ENCODE assay signal across 8 cellular contexts in the genomic region with DNA sequence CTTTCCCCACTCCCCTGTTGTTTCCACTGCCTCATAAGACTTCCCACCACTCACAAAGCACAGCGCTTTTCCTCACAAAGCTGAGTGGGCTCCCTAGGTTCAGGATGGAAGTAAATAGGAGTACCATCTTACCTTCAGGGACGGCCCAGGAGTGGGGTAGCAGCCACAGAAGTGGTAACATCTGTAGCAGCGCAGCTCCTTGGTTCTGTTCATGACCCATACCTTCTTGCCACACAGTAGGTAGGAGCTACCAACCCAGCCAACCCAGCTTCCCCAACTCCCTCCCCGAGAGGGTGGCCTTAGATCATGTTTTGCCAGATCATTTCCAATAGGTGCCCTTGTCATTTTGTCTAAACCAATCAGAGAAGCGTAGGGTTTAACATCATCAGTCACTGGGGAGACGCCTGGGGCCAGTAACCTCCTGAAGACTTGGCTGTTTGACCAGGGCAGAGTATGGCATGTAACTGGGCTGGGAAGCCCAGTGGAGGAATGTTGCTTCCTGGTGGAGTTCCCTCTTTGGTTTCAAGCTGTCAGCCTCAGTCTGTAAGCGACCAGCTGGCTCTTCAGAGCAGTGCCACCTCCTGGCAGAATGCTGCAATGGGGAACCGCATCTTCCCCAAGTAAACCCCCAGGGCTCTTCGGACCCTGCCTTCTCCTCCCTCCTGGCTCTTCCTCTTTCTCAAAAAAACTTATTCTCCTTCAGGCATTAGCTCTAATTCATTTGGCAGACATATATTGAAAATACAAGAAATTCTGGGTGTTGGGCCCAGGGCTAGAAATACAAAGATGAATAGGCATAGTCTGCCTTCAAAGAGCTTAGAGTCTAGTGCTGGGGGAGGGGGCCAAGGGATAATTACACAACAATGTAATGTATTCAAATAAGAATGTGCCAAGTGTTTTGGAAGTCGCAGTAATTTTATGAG. TPM values are rescaled to one million over a fixed set of nuclear protein-coding genes. Genes with fewer than 3 reads are reported as not detected.
DNase-seq lines count a peak whose midpoint lies in the region; ATAC-seq and TF ChIP-seq lines count a peak whose summit lies in the region.

A gene (minus strand): TSS at position 281 of the 923 bp plus-strand sequence. CDS start 61 bp downstream, at position 220.

- peak within 1 kb of the TSS; percentile 97 to 100 (median 99) for H3K4me3 Mint-ChIP-seq in naive B cell

- intact Hi-C loops in Panc1 (cut with micrococcal nuclease; ENCODE audit: unreplicated experiment) (no loop called here), esophagus squamous epithelium (cut with DNase I) (no loop called here), testis (cut with DNase I; ENCODE audit: low total_unique reads) (no loop called here)

- TF ChIP-seq CTCF in Panc1 (IDR thresholded peaks at IDR 0.05), result peak; percentile 75
- TF ChIP-seq CTCF in esophagus squamous epithelium (IDR thresholded peaks at IDR 0.05), result peak; percentile 62 to 89 (median 80)
- TF ChIP-seq CTCF in testis (IDR thresholded peaks at IDR 0.05), result peak in 2 of 3 experiments; percentile 43 to 59

- CTCF ChIA-PET in Panc1 (lab: Charles Lee), result interaction anchor here (1.0 to 2.4 kb wide), 6 partner anchors 10 to 81 kb away, joined by 3 to 10 read pairs (median 4); no protein-coding TSS in a partner anchor

- TF ChIP-seq POLR2A in esophagus squamous epithelium (IDR thresholded peaks at IDR 0.05), result peak in 3 of 4 donors; percentile 60 to 93 (median 62)
- TF ChIP-seq POLR2A in testis (IDR thresholded peaks at IDR 0.05), result no peak

- no peaks in the 10 kb centered on the region for H3K27me3 Mint-ChIP-seq in naive B cell

- peaks cover 22 to 32% of the 10 kb centered on the region in 2 donors for H3K36me3 Mint-ChIP-seq in naive B cell

- peaks cover 80 to 90% (median 83%) of the 10 kb centered on the region in 3 donors for H3K4me1 Mint-ChIP-seq in naive B cell

- no peak within 1 kb of the TSS for H3K4me3 ChIP-seq in Panc1 (ENCODE audit: low read depth in 2 of 2, low read length in 2 of 2)
- H3K4me3 ChIP-seq in esophagus squamous epithelium, result peak within 1 kb of the TSS in 3 of 4 donors; percentile 27 to 64 (median 31)
- H3K4me3 ChIP-seq in testis, result peak within 1 kb of the TSS; percentile 21 to 25

- no peaks in the 10 kb centered on the region for H3K9me3 ChIP-seq in Panc1 (ENCODE audit: control insufficient read depth, insufficient read depth, low read depth, low read length)
- no peaks in the 10 kb centered on the region for H3K9me3 ChIP-seq in esophagus squamous epithelium
- H3K9me3 ChIP-seq in testis, result no peaks in the 10 kb centered on the region

- WGBS in esophagus squamous epithelium, 2 donors, result 28 to 40% methylated on average over 8 of the region's 10 CpGs
- WGBS in testis, 2 donors, result 44 to 57% methylated on average over 10 of the region's 10 CpGs

- in situ Hi-C loops in Caki2 (cut with HindIII; ENCODE audit: low pct_unique_long_range_greater_than_20kb, low sequenced_read_pairs), result no loop called here
- in situ Hi-C loops in Panc1 (cut with HindIII; ENCODE audit: low pct_unique_long_range_greater_than_20kb, low sequenced_read_pairs), result no loop called here

- ATAC-seq in GM19351 (IDR thresholded peaks at IDR 0.05; ENCODE audit: unreplicated experiment), result peak; percentile 91
- peak; percentile 87 for ATAC-seq in HG03442 (IDR thresholded peaks at IDR 0.05; ENCODE audit: unreplicated experiment)
- peak; percentile 87 for ATAC-seq in Panc1
- peak; percentile 85 to 86 for ATAC-seq in naive B cell (ENCODE audit: low read depth in 2 of 2)

- no peaks in the 10 kb centered on the region for H3K36me3 ChIP-seq in Panc1 (ENCODE audit: control insufficient read depth, insufficient read depth, low read length)
- H3K36me3 ChIP-seq in esophagus squamous epithelium, result no peaks in the 10 kb centered on the region
- H3K36me3 ChIP-seq in testis (ENCODE audit: low read depth, missing control alignments), result no peaks in the 10 kb centered on the region

- H3K27ac Mint-ChIP-seq in naive B cell, result peak within 1 kb of the TSS; percentile 98 to 99 (median 99)

- POLR2A ChIA-PET in Panc1 (lab: Charles Lee), result interaction anchor here (1.8 kb wide), 1 partner anchor 19 kb away, joined by 8 read pairs; no protein-coding TSS in a partner anchor

- H3K27ac ChIP-seq in Panc1 (ENCODE audit: low read length), result no peak within 1 kb of the TSS
- H3K27ac ChIP-seq in esophagus squamous epithelium, result peak within 1 kb of the TSS; percentile 34 to 91 (median 78)
- peak within 1 kb of the TSS in 1 of 2 donors; percentile 54 for H3K27ac ChIP-seq in testis

- H3K27me3 ChIP-seq in Panc1 (ENCODE audit: control insufficient read depth, insufficient read depth, low read length), result no peaks in the 10 kb centered on the region
- no peaks in the 10 kb centered on the region for H3K27me3 ChIP-seq in esophagus squamous epithelium
- H3K27me3 ChIP-seq in testis, result no peaks in the 10 kb centered on the region

- DNase-seq in Caki2 (ENCODE audit: low read depth) (peak; percentile 97), Panc1 (ENCODE audit: low read depth, low spot score) (no peak), activated T-helper 1 cell treated with Interleukin-2 at 50 U/mL for 16 hours (ENCODE audit: low read depth) (peak; percentile 55), esophagus squamous epithelium (lab: John Stamatoyannopoulos, UW) (peak; percentile 51), naive B cell (peak; percentile 96), testis (peak; percentile 79)

- no TSS peak for BruUV-seq in Panc1 (replicated peaks; lab: Mats Ljungman, UMichigan)

- H3K9me3 Mint-ChIP-seq in naive B cell, result no peaks in the 10 kb centered on the region

- H3K4me1 ChIP-seq in Panc1 (ENCODE audit: control insufficient read depth, insufficient read depth, low read length) (no peaks in the 10 kb centered on the region), esophagus squamous epithelium (peaks cover 0 to 17% (median 7%) of the 10 kb centered on the region in 3 donors), testis (no peaks in the 10 kb centered on the region)

RNA-seq across cellular contexts. Expression of the gene that starts here (rescaled TPM):
- total RNA-seq in Caki2 (2014; rRNA removed; shearing (Covaris generic); ENCODE audit: low replicate concordance), result 7.4 and 16.7 TPM in 2 replicates
- total RNA-seq in Panc1 (2021; ENCODE audit: unreplicated experiment), result 2.8 TPM
- 1.3 TPM for polyA plus RNA-seq in Panc1 (2012; ENCODE audit: insufficient read length)
- 10 to 100 TPM in 2 of 4 donors, 1 to 10 TPM in 2; 4.7 to 36.4 (median 12.6) TPM for total RNA-seq in esophagus squamous epithelium
- polyA plus RNA-seq in naive B cell (ENCODE audit: low read depth in 6 of 6), result 1,000 to 10,000 TPM; 1,101 to 1,557 (median 1,371) TPM
- total RNA-seq in testis, result 10 to 100 TPM; 10.1 to 19.8 TPM
- polyA plus RNA-seq in testis (ENCODE audit: insufficient read depth, low read depth, low replicate concordance), result 54.5 TPM

Comparison
In these comparisons a context has a peak if more than half of its experiments do, and no peak if none do; other contexts are left out.
1. RNA of the gene that starts here (polyA plus RNA-seq): 1,101 to 1,557 TPM in naive B cell; 54.5 TPM in testis (single experiment); every median in the first group is over 10 times any median in the second.
2. H3K4me3 ChIP-seq: peak in esophagus squamous epithelium (3 of 4) and testis (2 of 2); none in Panc1 (0 of 2).
3. Peak in every context shown above with its lines, with median percentiles within 50 percentile points of each other: ATAC-seq and CTCF ChIP-seq.